In genomic region chr2:57876313-57876712, GRCh38 we compare ENCODE assay signal across 20 cellular contexts.
DNase-seq lines count a peak whose midpoint lies in the region; ATAC-seq and TF ChIP-seq lines count a peak whose summit lies in the region.
"Had no signal": no experiment of that assay in that cellular context is flagged by ENCODE, and none has a peak within 500 bp of the region (broad histone marks: within the 10 kb centered on the region; RNA-seq: fewer than 3 reads in every experiment).

No MANE protein-coding gene starts in this region.

- no peak overlapping the region for H3K9ac ChIP-seq in SK-N-SH
- H3K9ac ChIP-seq: parathyroid adenoma had no signal

- H3K4me1 ChIP-seq in ACC112 (ENCODE audit: control insufficient read depth, insufficient read depth, low read length, unreplicated experiment) (peaks cover 12% of the 10 kb centered on the region), vagina (no peaks in the 10 kb centered on the region), SK-N-SH (ENCODE audit: control insufficient read depth in 1 of 2, insufficient read depth in 2 of 2, low read depth in 1 of 2, low read length in 1 of 2) (no peaks in the 10 kb centered on the region)
- H3K4me1 ChIP-seq: parathyroid adenoma had no signal

- H3K27ac ChIP-seq in ACC112 (ENCODE audit: low read depth, low read length): no peak overlapping the region
- H3K27ac ChIP-seq in vagina: no peak overlapping the region
- H3K27ac ChIP-seq in SK-N-SH (ENCODE audit: low read depth in 2 of 2, low read length in 1 of 2): no peak overlapping the region
- H3K27ac ChIP-seq: parathyroid adenoma, skin epidermis, transverse colon had no signal

- no peaks in the 10 kb centered on the region for H3K36me3 Mint-ChIP-seq in natural killer cell treated with Interleukin-12 subunit alpha and Interleukin-12 subunit beta and Interleukin-15 and Interleukin-18, amount 100 ng/mL, for 72 hours
- H3K36me3 Mint-ChIP-seq: activated CD4-positive, alpha-beta memory T cell treated with anti-CD3 and anti-CD28 coated beads for 36 hours; activated naive CD8-positive, alpha-beta T cell treated with anti-CD3 and anti-CD28 coated beads for 36 hours; CD4-positive, CD25-positive, alpha-beta regulatory T cell; naive thymus-derived CD4-positive, alpha-beta T cell had no signal

- CTCF ChIA-PET in SK-N-SH (lab: Yijun Ruan, JAX): no interaction called here

- no peak overlapping the region for H3K4me3 ChIP-seq in ACC112 (ENCODE audit: low read depth, low read length)
- H3K4me3 ChIP-seq in vagina: no peak overlapping the region
- H3K4me3 ChIP-seq in SK-N-SH (ENCODE audit: low read depth in 2 of 2, low read length in 1 of 2): no peak overlapping the region
- H3K4me3 ChIP-seq: skin epidermis, transverse colon had no signal

- no peaks in the 10 kb centered on the region for H3F3A ChIP-seq in SK-N-SH (replicated peaks; ENCODE audit: insufficient read depth)

- peaks cover 5% of the 10 kb centered on the region for H3K9me3 Mint-ChIP-seq in natural killer cell treated with Interleukin-12 subunit alpha and Interleukin-12 subunit beta and Interleukin-15 and Interleukin-18, amount 100 ng/mL, for 72 hours
- H3K9me3 Mint-ChIP-seq: activated CD4-positive, alpha-beta memory T cell treated with anti-CD3 and anti-CD28 coated beads for 36 hours; activated naive CD8-positive, alpha-beta T cell treated with anti-CD3 and anti-CD28 coated beads for 36 hours had no signal

- H3K9me3 ChIP-seq in vagina (no peaks in the 10 kb centered on the region), SK-N-SH (no peaks in the 10 kb centered on the region)
- H3K9me3 ChIP-seq: transverse colon had no signal

- H3K27me3 ChIP-seq in ACC112 (ENCODE audit: insufficient read depth, low read length): no peaks in the 10 kb centered on the region
- H3K27me3 ChIP-seq in vagina: no peaks in the 10 kb centered on the region
- no peaks in the 10 kb centered on the region for H3K27me3 ChIP-seq in SK-N-SH (ENCODE audit: insufficient read depth)
- H3K27me3 ChIP-seq: transverse colon had no signal

- no peaks in the 10 kb centered on the region for H3K36me3 ChIP-seq in ACC112 (ENCODE audit: insufficient read depth, low read length)
- H3K36me3 ChIP-seq in vagina: no peaks in the 10 kb centered on the region
- H3K36me3 ChIP-seq in SK-N-SH (replicated peaks in 1 of 2; ENCODE audit: control insufficient read depth in 1 of 2, insufficient read depth in 2 of 2, low read length in 1 of 2): no peaks in the 10 kb centered on the region
- H3K36me3 ChIP-seq: transverse colon had no signal

- H3K27me3 Mint-ChIP-seq in natural killer cell treated with Interleukin-12 subunit alpha and Interleukin-12 subunit beta and Interleukin-15 and Interleukin-18, amount 100 ng/mL, for 72 hours: no peaks in the 10 kb centered on the region
- H3K27me3 Mint-ChIP-seq: activated CD4-positive, alpha-beta memory T cell treated with anti-CD3 and anti-CD28 coated beads for 36 hours; activated naive CD8-positive, alpha-beta T cell treated with anti-CD3 and anti-CD28 coated beads for 36 hours; CD4-positive, CD25-positive, alpha-beta regulatory T cell; naive thymus-derived CD4-positive, alpha-beta T cell had no signal

- POLR2A ChIA-PET in SK-N-SH (lab: Yijun Ruan, JAX): no interaction called here

- no peaks in the 10 kb centered on the region for H3K4me1 Mint-ChIP-seq in natural killer cell treated with Interleukin-12 subunit alpha and Interleukin-12 subunit beta and Interleukin-15 and Interleukin-18, amount 100 ng/mL, for 72 hours (ENCODE audit: low read depth in 2 of 2)
- H3K4me1 Mint-ChIP-seq: CD4-positive, CD25-positive, alpha-beta regulatory T cell; naive thymus-derived CD4-positive, alpha-beta T cell had no signal

- no peak overlapping the region for H3K27ac Mint-ChIP-seq in natural killer cell treated with Interleukin-12 subunit alpha and Interleukin-12 subunit beta and Interleukin-15 and Interleukin-18, amount 100 ng/mL, for 72 hours
- H3K27ac Mint-ChIP-seq: activated CD4-positive, alpha-beta memory T cell treated with anti-CD3 and anti-CD28 coated beads for 36 hours; activated naive CD8-positive, alpha-beta T cell treated with anti-CD3 and anti-CD28 coated beads for 36 hours; CD4-positive, CD25-positive, alpha-beta regulatory T cell; naive thymus-derived CD4-positive, alpha-beta T cell had no signal

- no peaks in the 10 kb centered on the region for H4K20me1 ChIP-seq in SK-N-SH (ENCODE audit: insufficient read depth)

- TF ChIP-seq CTCF in vagina (IDR thresholded peaks at IDR 0.05) (no peak), SK-N-SH (IDR thresholded peaks at IDR 0.05) (no peak)

- ATAC-seq in GM19043 (IDR thresholded peaks at IDR 0.05; ENCODE audit: low read depth, unreplicated experiment) (peak; percentile 48), HG02759 (IDR thresholded peaks at IDR 0.05; ENCODE audit: unreplicated experiment) (peak; percentile 59), HG03442 (IDR thresholded peaks at IDR 0.05; ENCODE audit: unreplicated experiment) (peak; percentile 70)
- ATAC-seq in natural killer cell treated with Interleukin-12 subunit alpha and Interleukin-12 subunit beta and Interleukin-15 and Interleukin-18, amount 100 ng/mL, for 72 hours: no peak
- ATAC-seq: HepG2; naive thymus-derived CD4-positive, alpha-beta T cell had no signal

- TF ChIP-seq EP300 in SK-N-SH (IDR thresholded peaks at IDR 0.05; ENCODE audit: borderline replicate concordance in 1 of 2, low read depth in 1 of 2, low read length in 1 of 2): no peak

- intact Hi-C loops in vagina (cut with DNase I): no loop called here

- no peak for TF ChIP-seq POLR2A in vagina (IDR thresholded peaks at IDR 0.05)

- no peak for DNase-seq in NCI-H345 (lab: John Stamatoyannopoulos, UW)
- DNase-seq in natural killer cell treated with Interleukin-12 subunit alpha and Interleukin-12 subunit beta and Interleukin-15 and Interleukin-18, amount 100 ng/mL, for 72 hours (ENCODE audit: low spot score): no peak
- DNase-seq in vagina (ENCODE audit: extremely low spot score in 2 of 2): no peak
- no peak for DNase-seq in SK-N-SH
- DNase-seq: activated CD4-positive, alpha-beta memory T cell treated with anti-CD3 and anti-CD28 coated beads for 36 hours; activated naive CD8-positive, alpha-beta T cell treated with anti-CD3 and anti-CD28 coated beads for 36 hours; CD4-positive, CD25-positive, alpha-beta regulatory T cell; dermis blood vessel endothelial cell; mammary epithelial cell; naive thymus-derived CD4-positive, alpha-beta T cell; NCI-H2029; stimulated activated CD4-positive, alpha-beta T cell treated with anti-CD3 and anti-CD28 coated beads, Interleukin-4, amount 100 ng/mL, for 4 hours; transverse colon had no signal

- H3K79me2 ChIP-seq in ACC112 (ENCODE audit: control insufficient read depth, insufficient read depth, low read length, unreplicated experiment) (no peaks in the 10 kb centered on the region), SK-N-SH (ENCODE audit: insufficient read depth) (no peaks in the 10 kb centered on the region)
- H3K79me2 ChIP-seq: parathyroid adenoma had no signal

- peak overlapping the region; percentile 18 for H2AFZ ChIP-seq in ACC112 (ENCODE audit: low read length, unreplicated experiment)
- H2AFZ ChIP-seq in SK-N-SH (ENCODE audit: low read depth): no peak overlapping the region
- H2AFZ ChIP-seq: parathyroid adenoma had no signal

- H3K4me3 Mint-ChIP-seq in natural killer cell treated with Interleukin-12 subunit alpha and Interleukin-12 subunit beta and Interleukin-15 and Interleukin-18, amount 100 ng/mL, for 72 hours: no peak overlapping the region
- H3K4me3 Mint-ChIP-seq: activated CD4-positive, alpha-beta memory T cell treated with anti-CD3 and anti-CD28 coated beads for 36 hours; activated naive CD8-positive, alpha-beta T cell treated with anti-CD3 and anti-CD28 coated beads for 36 hours; CD4-positive, CD25-positive, alpha-beta regulatory T cell; naive thymus-derived CD4-positive, alpha-beta T cell had no signal

- no peaks in the 10 kb centered on the region for H3K9me2 ChIP-seq in SK-N-SH

- TF ChIP-seq RAD21 in SK-N-SH (IDR thresholded peaks at IDR 0.05; ENCODE audit: low read length): no peak

- H3K4me2 ChIP-seq in SK-N-SH: no peak overlapping the region

TF ChIP-seq in SK-N-SH, 30 proteins besides CTCF, POLR2A, EP300 and RAD21 (continues in another document):
- TF ChIP-seq SMC3 (IDR thresholded peaks at IDR 0.05; ENCODE audit: low read depth, low read length) (no peak), ELF1 (IDR thresholded peaks at IDR 0.05) (no peak), RCOR1 (IDR thresholded peaks at IDR 0.05; ENCODE audit: low read length) (no peak), GATA2 (CRISPR knock-in tag; IDR thresholded peaks at IDR 0.05) (no peak), POLR2AphosphoS5 (IDR thresholded peaks at IDR 0.05; ENCODE audit: low read depth, low read length) (no peak), JUND (IDR thresholded peaks at IDR 0.05) (no peak), FOXJ3 (CRISPR knock-in tag; IDR thresholded peaks at IDR 0.05) (no peak), EZH2phosphoT487 (IDR thresholded peaks at IDR 0.05; ENCODE audit: borderline replicate concordance, low read depth) (no peak), NFIC (IDR thresholded peaks at IDR 0.05; ENCODE audit: borderline replicate concordance) (no peak), MXI1 (IDR thresholded peaks at IDR 0.05; ENCODE audit: low read depth, low read length) (no peak), ZBTB33 (IDR thresholded peaks at IDR 0.05; ENCODE audit: borderline replicate concordance, low read depth) (no peak), YY1 (IDR thresholded peaks at IDR 0.05; ENCODE audit: low read depth) (no peak), MEF2A (IDR thresholded peaks at IDR 0.05; ENCODE audit: borderline replicate concordance, low read depth) (no peak)

Comparison
In these comparisons a context has a peak if more than half of its experiments do, and no peak if none do; other contexts are left out.
1. ATAC-seq: peak in GM19043 (single experiment), HG02759 (single experiment) and HG03442 (single experiment); none in natural killer cell treated with Interleukin-12 subunit alpha and Interleukin-12 subunit beta and Interleukin-15 and Interleukin-18, amount 100 ng/mL, for 72 hours (0 of 2).